In the genomic region with DNA sequence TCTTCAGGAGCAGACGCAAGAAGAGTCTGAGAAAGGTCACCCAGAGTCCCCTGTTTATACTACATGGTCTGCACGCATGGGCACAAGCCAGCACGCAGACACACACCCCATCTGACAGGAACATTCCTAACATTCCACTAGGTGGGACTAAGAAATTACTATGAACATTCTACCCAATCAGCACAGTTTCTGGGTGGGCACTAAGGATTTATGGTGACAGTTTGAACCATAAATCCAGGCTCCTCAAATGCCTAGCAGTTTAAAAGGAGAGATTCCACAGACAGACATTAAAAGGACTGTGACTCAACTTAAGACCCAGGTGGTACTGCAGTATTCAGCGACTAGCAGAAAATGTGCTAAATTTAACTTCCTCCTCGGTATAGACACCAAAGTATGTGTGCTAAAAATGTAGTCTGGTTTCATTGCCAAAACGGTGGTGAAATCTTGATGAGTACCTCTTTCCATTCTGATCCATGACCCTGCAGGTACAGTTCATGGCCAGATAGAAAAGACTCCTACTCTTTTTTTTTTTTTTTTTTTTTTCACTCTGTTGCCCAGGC, we compare ENCODE assay signal across 1 cellular context.
TF ChIP-seq lines count a peak whose summit lies in the region.

No MANE protein-coding gene starts in this region.

TF ChIP-seq in GM23338, 12 proteins besides CTCF, POLR2A, EP300 and RAD21 (continued from another document):
- TF ChIP-seq, protein P1, sequence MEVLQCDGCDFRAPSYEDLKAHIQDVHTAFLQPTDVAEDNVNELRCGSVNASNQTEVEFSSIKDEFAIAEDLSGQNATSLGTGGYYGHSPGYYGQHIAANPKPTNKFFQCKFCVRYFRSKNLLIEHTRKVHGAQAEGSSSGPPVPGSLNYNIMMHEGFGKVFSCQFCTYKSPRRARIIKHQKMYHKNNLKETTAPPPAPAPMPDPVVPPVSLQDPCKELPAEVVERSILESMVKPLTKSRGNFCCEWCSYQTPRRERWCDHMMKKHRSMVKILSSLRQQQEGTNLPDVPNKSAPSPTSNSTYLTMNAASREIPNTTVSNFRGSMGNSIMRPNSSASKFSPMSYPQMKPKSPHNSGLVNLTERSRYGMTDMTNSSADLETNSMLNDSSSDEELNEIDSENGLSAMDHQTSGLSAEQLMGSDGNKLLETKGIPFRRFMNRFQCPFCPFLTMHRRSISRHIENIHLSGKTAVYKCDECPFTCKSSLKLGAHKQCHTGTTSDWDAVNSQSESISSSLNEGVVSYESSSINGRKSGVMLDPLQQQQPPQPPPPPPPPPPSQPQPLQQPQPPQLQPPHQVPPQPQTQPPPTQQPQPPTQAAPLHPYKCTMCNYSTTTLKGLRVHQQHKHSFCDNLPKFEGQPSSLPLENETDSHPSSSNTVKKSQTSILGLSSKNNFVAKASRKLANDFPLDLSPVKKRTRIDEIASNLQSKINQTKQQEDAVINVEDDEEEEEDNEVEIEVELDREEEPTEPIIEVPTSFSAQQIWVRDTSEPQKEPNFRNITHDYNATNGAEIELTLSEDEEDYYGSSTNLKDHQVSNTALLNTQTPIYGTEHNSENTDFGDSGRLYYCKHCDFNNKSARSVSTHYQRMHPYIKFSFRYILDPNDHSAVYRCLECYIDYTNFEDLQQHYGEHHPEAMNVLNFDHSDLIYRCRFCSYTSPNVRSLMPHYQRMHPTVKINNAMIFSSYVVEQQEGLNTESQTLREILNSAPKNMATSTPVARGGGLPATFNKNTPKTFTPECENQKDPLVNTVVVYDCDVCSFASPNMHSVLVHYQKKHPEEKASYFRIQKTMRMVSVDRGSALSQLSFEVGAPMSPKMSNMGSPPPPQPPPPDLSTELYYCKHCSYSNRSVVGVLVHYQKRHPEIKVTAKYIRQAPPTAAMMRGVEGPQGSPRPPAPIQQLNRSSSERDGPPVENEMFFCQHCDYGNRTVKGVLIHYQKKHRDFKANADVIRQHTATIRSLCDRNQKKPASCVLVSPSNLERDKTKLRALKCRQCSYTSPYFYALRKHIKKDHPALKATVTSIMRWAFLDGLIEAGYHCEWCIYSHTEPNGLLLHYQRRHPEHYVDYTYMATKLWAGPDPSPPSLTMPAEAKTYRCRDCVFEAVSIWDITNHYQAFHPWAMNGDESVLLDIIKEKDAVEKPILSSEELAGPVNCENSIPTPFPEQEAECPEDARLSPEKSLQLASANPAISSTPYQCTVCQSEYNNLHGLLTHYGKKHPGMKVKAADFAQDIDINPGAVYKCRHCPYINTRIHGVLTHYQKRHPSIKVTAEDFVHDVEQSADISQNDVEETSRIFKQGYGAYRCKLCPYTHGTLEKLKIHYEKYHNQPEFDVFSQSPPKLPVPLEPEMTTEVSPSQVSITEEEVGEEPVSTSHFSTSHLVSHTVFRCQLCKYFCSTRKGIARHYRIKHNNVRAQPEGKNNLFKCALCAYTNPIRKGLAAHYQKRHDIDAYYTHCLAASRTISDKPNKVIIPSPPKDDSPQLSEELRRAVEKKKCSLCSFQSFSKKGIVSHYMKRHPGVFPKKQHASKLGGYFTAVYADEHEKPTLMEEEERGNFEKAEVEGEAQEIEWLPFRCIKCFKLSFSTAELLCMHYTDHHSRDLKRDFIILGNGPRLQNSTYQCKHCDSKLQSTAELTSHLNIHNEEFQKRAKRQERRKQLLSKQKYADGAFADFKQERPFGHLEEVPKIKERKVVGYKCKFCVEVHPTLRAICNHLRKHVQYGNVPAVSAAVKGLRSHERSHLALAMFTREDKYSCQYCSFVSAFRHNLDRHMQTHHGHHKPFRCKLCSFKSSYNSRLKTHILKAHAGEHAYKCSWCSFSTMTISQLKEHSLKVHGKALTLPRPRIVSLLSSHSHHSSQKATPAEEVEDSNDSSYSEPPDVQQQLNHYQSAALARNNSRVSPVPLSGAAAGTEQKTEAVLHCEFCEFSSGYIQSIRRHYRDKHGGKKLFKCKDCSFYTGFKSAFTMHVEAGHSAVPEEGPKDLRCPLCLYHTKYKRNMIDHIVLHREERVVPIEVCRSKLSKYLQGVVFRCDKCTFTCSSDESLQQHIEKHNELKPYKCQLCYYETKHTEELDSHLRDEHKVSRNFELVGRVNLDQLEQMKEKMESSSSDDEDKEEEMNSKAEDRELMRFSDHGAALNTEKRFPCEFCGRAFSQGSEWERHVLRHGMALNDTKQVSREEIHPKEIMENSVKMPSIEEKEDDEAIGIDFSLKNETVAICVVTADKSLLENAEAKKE (CRISPR knock-in tag; IDR thresholded peaks at IDR 0.05): no peak
- TF ChIP-seq NANOG (IDR thresholded peaks at IDR 0.05; ENCODE audit: borderline replicate concordance): no peak
- TF ChIP-seq, protein P2, sequence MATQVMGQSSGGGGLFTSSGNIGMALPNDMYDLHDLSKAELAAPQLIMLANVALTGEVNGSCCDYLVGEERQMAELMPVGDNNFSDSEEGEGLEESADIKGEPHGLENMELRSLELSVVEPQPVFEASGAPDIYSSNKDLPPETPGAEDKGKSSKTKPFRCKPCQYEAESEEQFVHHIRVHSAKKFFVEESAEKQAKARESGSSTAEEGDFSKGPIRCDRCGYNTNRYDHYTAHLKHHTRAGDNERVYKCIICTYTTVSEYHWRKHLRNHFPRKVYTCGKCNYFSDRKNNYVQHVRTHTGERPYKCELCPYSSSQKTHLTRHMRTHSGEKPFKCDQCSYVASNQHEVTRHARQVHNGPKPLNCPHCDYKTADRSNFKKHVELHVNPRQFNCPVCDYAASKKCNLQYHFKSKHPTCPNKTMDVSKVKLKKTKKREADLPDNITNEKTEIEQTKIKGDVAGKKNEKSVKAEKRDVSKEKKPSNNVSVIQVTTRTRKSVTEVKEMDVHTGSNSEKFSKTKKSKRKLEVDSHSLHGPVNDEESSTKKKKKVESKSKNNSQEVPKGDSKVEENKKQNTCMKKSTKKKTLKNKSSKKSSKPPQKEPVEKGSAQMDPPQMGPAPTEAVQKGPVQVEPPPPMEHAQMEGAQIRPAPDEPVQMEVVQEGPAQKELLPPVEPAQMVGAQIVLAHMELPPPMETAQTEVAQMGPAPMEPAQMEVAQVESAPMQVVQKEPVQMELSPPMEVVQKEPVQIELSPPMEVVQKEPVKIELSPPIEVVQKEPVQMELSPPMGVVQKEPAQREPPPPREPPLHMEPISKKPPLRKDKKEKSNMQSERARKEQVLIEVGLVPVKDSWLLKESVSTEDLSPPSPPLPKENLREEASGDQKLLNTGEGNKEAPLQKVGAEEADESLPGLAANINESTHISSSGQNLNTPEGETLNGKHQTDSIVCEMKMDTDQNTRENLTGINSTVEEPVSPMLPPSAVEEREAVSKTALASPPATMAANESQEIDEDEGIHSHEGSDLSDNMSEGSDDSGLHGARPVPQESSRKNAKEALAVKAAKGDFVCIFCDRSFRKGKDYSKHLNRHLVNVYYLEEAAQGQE (IDR thresholded peaks at IDR 0.05; ENCODE audit: unreplicated experiment): no peak
- TF ChIP-seq ZNF114 (CRISPR knock-in tag; IDR thresholded peaks at IDR 0.05): no peak
- TF ChIP-seq STAT1 (IDR thresholded peaks at IDR 0.05; ENCODE audit: unreplicated experiment): no peak
- TF ChIP-seq, protein P3, sequence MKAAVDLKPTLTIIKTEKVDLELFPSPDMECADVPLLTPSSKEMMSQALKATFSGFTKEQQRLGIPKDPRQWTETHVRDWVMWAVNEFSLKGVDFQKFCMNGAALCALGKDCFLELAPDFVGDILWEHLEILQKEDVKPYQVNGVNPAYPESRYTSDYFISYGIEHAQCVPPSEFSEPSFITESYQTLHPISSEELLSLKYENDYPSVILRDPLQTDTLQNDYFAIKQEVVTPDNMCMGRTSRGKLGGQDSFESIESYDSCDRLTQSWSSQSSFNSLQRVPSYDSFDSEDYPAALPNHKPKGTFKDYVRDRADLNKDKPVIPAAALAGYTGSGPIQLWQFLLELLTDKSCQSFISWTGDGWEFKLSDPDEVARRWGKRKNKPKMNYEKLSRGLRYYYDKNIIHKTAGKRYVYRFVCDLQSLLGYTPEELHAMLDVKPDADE (IDR thresholded peaks at IDR 0.05): no peak
- TF ChIP-seq ZNF331 (CRISPR knock-in tag; IDR thresholded peaks at IDR 0.05; ENCODE audit: low read depth): no peak
- no peak for TF ChIP-seq POLR2AphosphoS5 (IDR thresholded peaks at IDR 0.05; ENCODE audit: low read depth)
- no peak for TF ChIP-seq JUNB (IDR thresholded peaks at IDR 0.05; ENCODE audit: unreplicated experiment)
